ENCODE assay signal across 1 cellular context in genomic region chr5:14504816-14505215, GRCh38.
TF ChIP-seq lines count a peak whose summit lies in the region.

No MANE protein-coding gene starts in this region.

TF ChIP-seq in GM12878, 131 proteins besides CTCF, POLR2A, EP300 and RAD21 (continued from another document):
- TF ChIP-seq E2F4 (IDR thresholded peaks at IDR 0.05; ENCODE audit: low read depth, low read length) = no peak
- no peak for TF ChIP-seq SMARCA5 (IDR thresholded peaks at IDR 0.05)
- no peak for TF ChIP-seq RAD51 (IDR thresholded peaks at IDR 0.05)
- no peak for TF ChIP-seq BCL3 (IDR thresholded peaks at IDR 0.05; ENCODE audit: borderline replicate concordance, insufficient read depth, low read depth, low read length, poor library complexity, severe bottlenecking)
- TF ChIP-seq PKNOX1 (IDR thresholded peaks at IDR 0.05) = no peak
- no peak for TF ChIP-seq SPI1 (IDR thresholded peaks at IDR 0.05; ENCODE audit: borderline replicate concordance, insufficient read depth, low read depth, low read length)
- no peak for TF ChIP-seq GABPA (IDR thresholded peaks at IDR 0.05; ENCODE audit: low read depth)
- no peak for TF ChIP-seq TARDBP (IDR thresholded peaks at IDR 0.05; ENCODE audit: borderline replicate concordance)
- no peak for TF ChIP-seq SMAD5 (IDR thresholded peaks at IDR 0.05; ENCODE audit: low read depth)
- TF ChIP-seq ZNF622 (IDR thresholded peaks at IDR 0.05) = no peak
